8 cellular contexts compared by ENCODE assay signal in genomic region chr4:25861951-25862410, GRCh38. TPM values are rescaled to one million over a fixed set of nuclear protein-coding genes. Genes with fewer than 3 reads are reported as not detected.
DNase-seq lines count a peak whose midpoint lies in the region; ATAC-seq and TF ChIP-seq lines count a peak whose summit lies in the region.

No MANE protein-coding gene starts in this region.

- 0 to 2% (median 1%) methylated on average over 32 of the region's 32 CpGs for WGBS in ovary, 3 donors

- no peak for TF ChIP-seq CTCF in LNCaP clone FGC (IDR thresholded peaks at IDR 0.05; ENCODE audit: control insufficient read depth, extremely low read depth, insufficient read depth)
- no peak for TF ChIP-seq CTCF in fibroblast of pulmonary artery (IDR thresholded peaks at IDR 0.05; ENCODE audit: low read length, missing control alignments)
- no peak for TF ChIP-seq CTCF in ovary (IDR thresholded peaks at IDR 0.05)

- ATAC-seq in HG02970 (IDR thresholded peaks at IDR 0.05; ENCODE audit: low FRiP score, unreplicated experiment) = no peak

- DNase-seq in Ammon's horn (ENCODE audit: low spot score) (peak; percentile 12), GM19240 (ENCODE audit: insufficient read length, low spot score) (peak; percentile 11), LNCaP clone FGC (ENCODE audit: low read depth) (peak; percentile 34), fibroblast of pulmonary artery (ENCODE audit: low read depth) (peak; percentile 54), ovary (peak in 2 of 5 donors; percentile 28 to 39), hippocampal formation (lab: John Stamatoyannopoulos, UW) (no peak)
- DNase-seq in activated CD8-positive, alpha-beta memory T cell treated with anti-CD3 and anti-CD28 coated beads, Interleukin-2, amount 50 U/mL, for 4 hours = peak; percentile 34

- TF ChIP-seq POLR2A in ovary (IDR thresholded peaks at IDR 0.05) = no peak

- H3K36me3 ChIP-seq in ovary = no peaks in the 10 kb centered on the region

- intact Hi-C loops in ovary (cut with DNase I) = no loop called here

- TF ChIP-seq EP300 in ovary (IDR thresholded peaks at IDR 0.05) = no peak

- H3K27me3 ChIP-seq in ovary = no peaks in the 10 kb centered on the region

- H3K4me3 ChIP-seq in LNCaP clone FGC (ENCODE audit: low read depth, low read length) (peak overlapping the region; percentile 75), fibroblast of pulmonary artery (replicated peaks; ENCODE audit: low read depth, low read length) (peak overlapping the region; percentile 69), ovary (peak overlapping the region; percentile 53)

- no peaks in the 10 kb centered on the region for H3K9me3 ChIP-seq in ovary

- H3K27ac ChIP-seq in ovary = no peak overlapping the region

- no peaks in the 10 kb centered on the region for H3K4me1 ChIP-seq in ovary (ENCODE audit: insufficient read depth)

RNA-seq across cellular contexts. Expression of gene SEL1L3, which starts 0.8 kb away (rescaled TPM):
- total RNA-seq in ovary = 10 to 100 TPM in 3 of 7 donors, 1 to 10 TPM in 4; 5.0 to 27.7 (median 8.3) TPM
- 10 to 100 TPM in 1 of 2 donors, 1 to 10 TPM in 1; 4.4 to 19.2 TPM for polyA plus RNA-seq in ovary

RNA-seq across cellular contexts. Expression of gene SMIM20, which starts 52.0 kb away (rescaled TPM):
- total RNA-seq in ovary = 10 to 100 TPM; 25.4 to 36.8 (median 28.6) TPM
- polyA plus RNA-seq in ovary = 10 to 100 TPM; 38.5 to 46.9 TPM

Comparison
In these comparisons a context has a peak if more than half of its experiments do, and no peak if none do; other contexts are left out.
1. DNase-seq: peak in Ammon's horn (single experiment), GM19240 (single experiment), LNCaP clone FGC (single experiment), activated CD8-positive, alpha-beta memory T cell treated with anti-CD3 and anti-CD28 coated beads, Interleukin-2, amount 50 U/mL, for 4 hours (single experiment) and fibroblast of pulmonary artery (single experiment); none in hippocampal formation (0 of 2).
2. Peak in every context shown above with its lines, with median percentiles within 50 percentile points of each other: H3K4me3 ChIP-seq.